Comparison of ENCODE assay signal across 28 cellular contexts in genomic region chr17:9598661-9599060, GRCh38. TPM values are rescaled to one million over a fixed set of nuclear protein-coding genes. Genes with fewer than 3 reads are reported as not detected.
DNase-seq lines count a peak whose midpoint lies in the region; ATAC-seq, FAIRE-seq and TF ChIP-seq lines count a peak whose summit lies in the region.
"Had no signal": no experiment of that assay in that cellular context is flagged by ENCODE, and none has a peak within 500 bp of the region (broad histone marks: within the 10 kb centered on the region; RNA-seq: fewer than 3 reads in every experiment).

No MANE protein-coding gene starts in this region.

- DNase-seq in HCT116 (ENCODE audit: low read depth, low spot score), result no peak
- DNase-seq in bronchial epithelial cell (ENCODE audit: low read depth), result peak; percentile 22
- peak; percentile 29 for DNase-seq in esophagus muscularis mucosa (ENCODE audit: extremely low spot score)
- DNase-seq in type B pancreatic cell (ENCODE audit: extremely low spot score, unreplicated experiment), result no peak
- DNase-seq in left ventricle myocardium superior, result no peak
- no peak for DNase-seq in Caco-2
- DNase-seq: 8988T; ACHN; AML-193; BE2C; Calu3; CD4-positive, alpha-beta T cell; CD8-positive, alpha-beta memory T cell; DMS53; DMS79 treated with DMSO at 0.1 percent for 48 hours; GF-D8; H9; HFFc6 had no signal

- RAD21 ChIA-PET in HCT116 (lab: Charles Lee; ENCODE audit: low non-redundant PET in 1 of 2, low total read pairs in 2 of 2, uncharacterized antibody in 2 of 2, unreplicated experiment in 2 of 2), result no interaction called here

- TF ChIP-seq RAD21 in HCT116 (IDR thresholded peaks at IDR 0.05; ENCODE audit: low read depth), result no peak

- no peak for TF ChIP-seq EP300 in esophagus muscularis mucosa (IDR thresholded peaks at IDR 0.05)

- H3K27me3 Mint-ChIP-seq in type B pancreatic cell, result no peaks in the 10 kb centered on the region
- H3K27me3 Mint-ChIP-seq in Caco-2 (ENCODE audit: insufficient read depth, unreplicated experiment), result peaks cover 3% of the 10 kb centered on the region

- H3K36me3 Mint-ChIP-seq in type B pancreatic cell, result no peaks in the 10 kb centered on the region
- no peaks in the 10 kb centered on the region for H3K36me3 Mint-ChIP-seq in Caco-2 (ENCODE audit: insufficient read depth, unreplicated experiment)
- H3K36me3 Mint-ChIP-seq: CD14-positive monocyte had no signal

- no peak overlapping the region for H2AFZ ChIP-seq in HCT116 (ENCODE audit: low read depth, low read length, poor library complexity, severe bottlenecking)
- H2AFZ ChIP-seq: GM23338 had no signal

- H3K9me3 ChIP-seq in HCT116 (ENCODE audit: control insufficient read depth in 1 of 2, insufficient read depth in 1 of 2, low read depth in 1 of 2, low read length in 2 of 2), result no peaks in the 10 kb centered on the region
- no peaks in the 10 kb centered on the region for H3K9me3 ChIP-seq in esophagus muscularis mucosa
- H3K9me3 ChIP-seq in Caco-2, result no peaks in the 10 kb centered on the region
- H3K9me3 ChIP-seq: BE2C; BLaER1 treated with 17β-estradiol and CSF1 and Interleukin-3, amounts not matched to agents 10 nM and 100 nM had no signal

- H3K79me2 ChIP-seq in HCT116 (ENCODE audit: insufficient read depth, low read length), result no peaks in the 10 kb centered on the region

- H3K4me3 Mint-ChIP-seq in type B pancreatic cell, result no peak overlapping the region
- no peak overlapping the region for H3K4me3 Mint-ChIP-seq in Caco-2 (ENCODE audit: unreplicated experiment)
- H3K4me3 Mint-ChIP-seq: CD14-positive monocyte; CD4-positive, alpha-beta T cell; CD8-positive, alpha-beta memory T cell; GM23338; H9; HFFc6 had no signal

- no peak for TF ChIP-seq CTCF in HCT116 (IDR thresholded peaks at IDR 0.05 in 2 of 3, conservative IDR thresholded peaks at IDR 0.05 in 1 of 3; ENCODE audit: borderline replicate concordance in 1 of 3, insufficient read depth in 1 of 3, low read depth in 2 of 3, low read length in 2 of 3)
- no peak for TF ChIP-seq CTCF in bronchial epithelial cell (IDR thresholded peaks at IDR 0.05; ENCODE audit: insufficient read depth, low read length, severe bottlenecking)
- no peak for TF ChIP-seq CTCF in esophagus muscularis mucosa (IDR thresholded peaks at IDR 0.05)
- no peak for TF ChIP-seq CTCF in type B pancreatic cell (conservative IDR thresholded peaks at IDR 0.05)
- no peak for TF ChIP-seq CTCF in Caco-2 (IDR thresholded peaks at IDR 0.05; ENCODE audit: insufficient read depth in 1 of 2, low read depth in 1 of 2, low read length in 1 of 2, severe bottlenecking in 1 of 2, unreplicated experiment in 1 of 2)

- H3K9me3 Mint-ChIP-seq in type B pancreatic cell (no peaks in the 10 kb centered on the region), Caco-2 (ENCODE audit: unreplicated experiment) (no peaks in the 10 kb centered on the region)
- H3K9me3 Mint-ChIP-seq: CD4-positive, alpha-beta T cell; GM23338; H9 had no signal

- H3K27ac Mint-ChIP-seq in type B pancreatic cell (peak overlapping the region; percentile 56), Caco-2 (ENCODE audit: unreplicated experiment) (no peak overlapping the region)
- H3K27ac Mint-ChIP-seq: CD14-positive monocyte; CD4-positive, alpha-beta T cell; CD8-positive, alpha-beta memory T cell; GM23338; H9; HFFc6 had no signal

- H3K4me2 ChIP-seq in HCT116 (ENCODE audit: low read length), result no peak overlapping the region
- H3K4me2 ChIP-seq: A549; BLaER1 treated with 17β-estradiol and CSF1 and Interleukin-3, amounts not matched to agents 10 nM and 100 nM; GM23338 had no signal

- H3K27me3 ChIP-seq in HCT116 (ENCODE audit: insufficient read depth, low read length), result no peaks in the 10 kb centered on the region
- H3K27me3 ChIP-seq in bronchial epithelial cell (ENCODE audit: control insufficient read depth, insufficient read depth, low read length), result no peaks in the 10 kb centered on the region
- no peaks in the 10 kb centered on the region for H3K27me3 ChIP-seq in esophagus muscularis mucosa
- H3K27me3 ChIP-seq in Caco-2 (replicated peaks; ENCODE audit: control insufficient read depth, insufficient read depth, low read length), result no peaks in the 10 kb centered on the region
- H3K27me3 ChIP-seq: BE2C; BLaER1 treated with 17β-estradiol and CSF1 and Interleukin-3, amounts not matched to agents 10 nM and 100 nM had no signal

- no peaks in the 10 kb centered on the region for H3K4me1 ChIP-seq in HCT116 (ENCODE audit: control insufficient read depth in 1 of 2, insufficient read depth in 2 of 2, low read length in 2 of 2)
- H3K4me1 ChIP-seq in esophagus muscularis mucosa, result no peaks in the 10 kb centered on the region
- H3K4me1 ChIP-seq in Caco-2, result no peaks in the 10 kb centered on the region
- H3K4me1 ChIP-seq: A549; BE2C; BLaER1 treated with 17β-estradiol and CSF1 and Interleukin-3, amounts not matched to agents 10 nM and 100 nM had no signal

- intact Hi-C loops in HCT116 (cut with micrococcal nuclease) (no loop called here), esophagus muscularis mucosa (cut with DNase I) (no loop called here), left ventricle myocardium superior (cut with micrococcal nuclease) (no loop called here), Caco-2 (cut with micrococcal nuclease; ENCODE audit: unreplicated experiment) (no loop called here)

- WGBS in esophagus muscularis mucosa, result 83% methylated on average over 4 of the region's 4 CpGs

- TF ChIP-seq POLR2A in HCT116 (IDR thresholded peaks at IDR 0.05; ENCODE audit: borderline replicate concordance, extremely low read depth, insufficient read depth, insufficient read length) (no peak), esophagus muscularis mucosa (IDR thresholded peaks at IDR 0.05; ENCODE audit: low read depth) (no peak)

- H3K4me1 Mint-ChIP-seq in type B pancreatic cell (ENCODE audit: unreplicated experiment) (no peaks in the 10 kb centered on the region), Caco-2 (ENCODE audit: low read depth, unreplicated experiment) (no peaks in the 10 kb centered on the region)
- H3K4me1 Mint-ChIP-seq: CD14-positive monocyte; CD8-positive, alpha-beta memory T cell; GM23338; H9 had no signal

- H3K27ac ChIP-seq in HCT116 (ENCODE audit: low read depth, low read length) (no peak overlapping the region), esophagus muscularis mucosa (replicated peaks in 1 of 4) (no peak overlapping the region)
- H3K27ac ChIP-seq: A549; BLaER1 treated with 17β-estradiol and CSF1 and Interleukin-3, amounts not matched to agents 10 nM and 100 nM had no signal

- no peaks in the 10 kb centered on the region for H3K9me2 ChIP-seq in HCT116 (ENCODE audit: insufficient read depth)

- no peak overlapping the region for H3K9ac ChIP-seq in HCT116 (ENCODE audit: low read length)
- H3K9ac ChIP-seq: BLaER1 treated with 17β-estradiol and CSF1 and Interleukin-3, amounts not matched to agents 10 nM and 100 nM had no signal

- no peaks in the 10 kb centered on the region; a peak in 1 of 4 replicates for H3K36me3 ChIP-seq in HCT116 (ENCODE audit: control insufficient read depth in 1 of 2, insufficient read depth in 2 of 2, low read length in 2 of 2)
- no peaks in the 10 kb centered on the region for H3K36me3 ChIP-seq in bronchial epithelial cell (ENCODE audit: control insufficient read depth, insufficient read depth, low read length)
- H3K36me3 ChIP-seq in esophagus muscularis mucosa, result no peaks in the 10 kb centered on the region
- H3K36me3 ChIP-seq in Caco-2 (ENCODE audit: control insufficient read depth, insufficient read depth, low read length), result no peaks in the 10 kb centered on the region
- H3K36me3 ChIP-seq: BE2C; BLaER1 treated with 17β-estradiol and CSF1 and Interleukin-3, amounts not matched to agents 10 nM and 100 nM had no signal

- no peak overlapping the region for H3K4me3 ChIP-seq in HCT116 (replicated peaks in 1 of 2; ENCODE audit: low read depth in 1 of 2, low read length in 2 of 2)
- H3K4me3 ChIP-seq in bronchial epithelial cell (ENCODE audit: low read depth, low read length), result no peak overlapping the region
- no peak overlapping the region for H3K4me3 ChIP-seq in esophagus muscularis mucosa
- H3K4me3 ChIP-seq in Caco-2 (ENCODE audit: low read depth, low read length), result no peak overlapping the region
- H3K4me3 ChIP-seq: A549; BLaER1 treated with 17β-estradiol and CSF1 and Interleukin-3, amounts not matched to agents 10 nM and 100 nM; GM23338 had no signal

- no peak for FAIRE-seq in bronchial epithelial cell (lab: Jason Lieb, UNC)
- FAIRE-seq: A549, GM12891, GM19239 had no signal

- BruUV-seq in HCT116 (replicated peaks; lab: Mats Ljungman, UMichigan), result no TSS peak
- no TSS peak for BruUV-seq in Caco-2 (replicated peaks; lab: Mats Ljungman, UMichigan)

- POLR2A ChIA-PET in HCT116 (lab: Charles Lee) (no interaction called here), Caco-2 (lab: Charles Lee) (no interaction called here)

- CTCF ChIA-PET in HCT116 (lab: Charles Lee) (no interaction called here), Caco-2 (lab: Charles Lee) (no interaction called here)

- no peaks in the 10 kb centered on the region for H4K20me1 ChIP-seq in HCT116 (ENCODE audit: insufficient read depth)
- H4K20me1 ChIP-seq: BLaER1 treated with 17β-estradiol and CSF1 and Interleukin-3, amounts not matched to agents 10 nM and 100 nM had no signal

- ATAC-seq in HCT116, result 0 out of 2 replicates have a peak, but pooled peaks have one; percentile 34
- ATAC-seq in left ventricle myocardium superior, result no peak
- no peak for ATAC-seq in HG02798 (IDR thresholded peaks at IDR 0.05; ENCODE audit: poor library complexity, unreplicated experiment)
- ATAC-seq: A549, GM23338 had no signal

TF ChIP-seq in HCT116, 20 proteins besides CTCF, POLR2A, EP300 and RAD21 (continues in another document):
- TF ChIP-seq CEBPB (IDR thresholded peaks at IDR 0.05; ENCODE audit: low read depth) (no peak), SIN3A (IDR thresholded peaks at IDR 0.05; ENCODE audit: low read depth) (no peak)

RNA-seq across cellular contexts. Expression of gene CFAP52, which starts 22.2 kb away (rescaled TPM):
- total RNA-seq in HCT116 (2021; ENCODE audit: unreplicated experiment), result not detected
- not detected in 2 replicates for polyA plus RNA-seq in HCT116 (2012)
- not detected in 2 replicates for total RNA-seq in bronchial epithelial cell
- total RNA-seq in esophagus muscularis mucosa, result 1 to 10 TPM in 1 of 4 donors, under 1 TPM in 1, not detected in 2; 0.83 to 1.2 TPM
- 7.0 TPM in 1 of 2 replicates, not detected in the other for total RNA-seq in type B pancreatic cell (ENCODE audit: low replicate concordance)
- total RNA-seq in left ventricle myocardium superior, result not detected
- not detected in 2 replicates for total RNA-seq in Caco-2 (2022)
- total RNA-seq: Calu3; CD4-positive, alpha-beta T cell; CD8-positive, alpha-beta memory T cell; Daoy; G401; GM23338; H4; H9; HFFc6 had no signal
- polyA plus RNA-seq: CD14-positive monocyte; CD8-positive, alpha-beta memory T cell; GM23338 had no signal

RNA-seq across cellular contexts. Expression of gene STX8, which starts 23.0 kb away (rescaled TPM):
- total RNA-seq in HCT116 (2021; ENCODE audit: unreplicated experiment) (38.8 TPM), bronchial epithelial cell (58.4 and 107 TPM in 2 replicates), esophagus muscularis mucosa (100 to 1,000 TPM in 2 of 4 donors, 10 to 100 TPM in 2; 83.9 to 104 (median 94.5) TPM), type B pancreatic cell (ENCODE audit: low replicate concordance) (47.1 and 59.3 TPM in 2 replicates), left ventricle myocardium superior (70.3 TPM), Caco-2 (2022) (22.6 and 24.7 TPM in 2 replicates)
- polyA plus RNA-seq in HCT116 (2012), result 65.7 and 76.0 TPM in 2 replicates

RNA-seq across cellular contexts. Expression of gene USP43, which starts 46.7 kb away (rescaled TPM):
- total RNA-seq in HCT116 (2021; ENCODE audit: unreplicated experiment) (8.0 TPM), bronchial epithelial cell (13.4 and 14.2 TPM in 2 replicates), esophagus muscularis mucosa (under 1 TPM in 3 of 4 donors, not detected in 1; 0.17 to 0.84 (median 0.17) TPM), type B pancreatic cell (ENCODE audit: low replicate concordance) (6.6 and 16.9 TPM in 2 replicates), left ventricle myocardium superior (0.12 TPM), Caco-2 (2022) (6.0 and 6.5 TPM in 2 replicates)
- 5.0 and 5.2 TPM in 2 replicates for polyA plus RNA-seq in HCT116 (2012)

Comparison
In these comparisons a context has a peak if more than half of its experiments do, and no peak if none do; other contexts are left out.
1. DNase-seq: peak in bronchial epithelial cell (single experiment) and esophagus muscularis mucosa (single experiment); none in HCT116 (single experiment), type B pancreatic cell (single experiment), left ventricle myocardium superior (single experiment) and Caco-2 (0 of 2).